In the genomic region with DNA sequence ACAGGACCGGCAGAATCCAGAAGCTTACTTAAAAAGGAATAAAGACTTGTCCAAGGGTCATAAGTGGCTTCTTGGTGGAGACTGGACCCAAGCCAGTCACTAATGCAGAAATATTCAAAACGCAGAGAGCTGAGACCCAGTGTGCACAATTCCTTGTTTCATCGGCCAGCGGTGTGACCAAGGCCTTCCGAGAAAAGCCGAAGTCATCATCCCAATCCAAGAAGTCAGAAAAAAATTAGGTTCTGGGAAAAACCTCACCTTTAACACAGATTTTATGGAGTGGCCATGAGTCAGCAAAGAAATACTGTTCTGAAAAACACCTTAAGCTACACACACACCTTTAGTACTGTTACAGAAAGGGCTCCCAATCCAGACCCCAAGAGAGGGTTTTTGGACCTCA, we compare ENCODE assay signal across 1 cellular context.
TF ChIP-seq lines count a peak whose summit lies in the region.

No MANE protein-coding gene starts in this region.

TF ChIP-seq in H1, 55 proteins besides CTCF, POLR2A, EP300 and RAD21:
- TF ChIP-seq ATF3 (IDR thresholded peaks at IDR 0.05; ENCODE audit: insufficient read depth, low read depth, low read length), result no peak
- no peak for TF ChIP-seq CBX5 (IDR thresholded peaks at IDR 0.05; ENCODE audit: low read depth, low read length)
- no peak for TF ChIP-seq CEBPB (IDR thresholded peaks at IDR 0.05; ENCODE audit: low read depth, low read length)
- no peak for TF ChIP-seq YY1 (IDR thresholded peaks at IDR 0.05; ENCODE audit: low read depth, low read length)
- no peak for TF ChIP-seq RNF2 (IDR thresholded peaks at IDR 0.05; ENCODE audit: borderline replicate concordance, low read depth, low read length, missing control alignments, poor library complexity, severe bottlenecking)
- no peak for TF ChIP-seq TEAD4 (IDR thresholded peaks at IDR 0.05; ENCODE audit: low read depth, low read length)
- no peak for TF ChIP-seq TAF7 (optimal IDR thresholded peaks at IDR 0.05; ENCODE audit: borderline replicate concordance, low read depth, low read length)
- TF ChIP-seq SIN3A (conservative IDR thresholded peaks at IDR 0.05 in 1 of 2, IDR thresholded peaks at IDR 0.05 in 1 of 2; ENCODE audit: low read depth in 1 of 2, low read length in 2 of 2), result no peak
- no peak for TF ChIP-seq KDM1A (IDR thresholded peaks at IDR 0.05; ENCODE audit: borderline replicate concordance, low read length)
- TF ChIP-seq BRCA1 (IDR thresholded peaks at IDR 0.05; ENCODE audit: low read depth, low read length), result no peak
- no peak for TF ChIP-seq POU5F1 (IDR thresholded peaks at IDR 0.05; ENCODE audit: low read depth, low read length)
- no peak for TF ChIP-seq CREB1 (IDR thresholded peaks at IDR 0.05)
- TF ChIP-seq SP1 (IDR thresholded peaks at IDR 0.05; ENCODE audit: low read depth, low read length), result no peak
- no peak for TF ChIP-seq SUZ12 (IDR thresholded peaks at IDR 0.05; ENCODE audit: low read length)
- no peak for TF ChIP-seq TCF12 (IDR thresholded peaks at IDR 0.05; ENCODE audit: low read depth, low read length)
- no peak for TF ChIP-seq ASH2L (IDR thresholded peaks at IDR 0.05; ENCODE audit: low read length)
- TF ChIP-seq CBX8 (IDR thresholded peaks at IDR 0.05; ENCODE audit: borderline replicate concordance, low read depth, low read length), result no peak
- no peak for TF ChIP-seq SIX5 (IDR thresholded peaks at IDR 0.05; ENCODE audit: low read depth, low read length)
- no peak for TF ChIP-seq TAF1 (IDR thresholded peaks at IDR 0.05; ENCODE audit: low read depth, low read length)
- TF ChIP-seq CTBP2 (IDR thresholded peaks at IDR 0.05; ENCODE audit: borderline replicate concordance, insufficient read depth, insufficient read length, low read length), result no peak
